ENCODE assay signal across 10 cellular contexts in genomic region chr9:121405899-121406298, GRCh38. TPM values are rescaled to one million over a fixed set of nuclear protein-coding genes. Genes with fewer than 3 reads are reported as not detected.
"Had no signal": no experiment of that assay in that cellular context is flagged by ENCODE, and none has a peak within 500 bp of the region (broad histone marks: within the 10 kb centered on the region; RNA-seq: fewer than 3 reads in every experiment).

No MANE protein-coding gene starts in this region.

- H3K36me3 Mint-ChIP-seq: IgD-negative memory B cell had no signal

- H3K4me3 Mint-ChIP-seq: IgD-negative memory B cell had no signal

- FAIRE-seq: HepG2, HTR-8/SVneo had no signal

- H3K4me2 ChIP-seq: KMS-11 had no signal

- H3K4me1 Mint-ChIP-seq: IgD-negative memory B cell had no signal

- H3K27me3 Mint-ChIP-seq: IgD-negative memory B cell had no signal

- DNase-seq: IMR-90, Karpas-422, KBM-7, KG1 had no signal

- ATAC-seq: HepG2 had no signal

- H3K9ac ChIP-seq: KMS-11 had no signal

- H3K27ac ChIP-seq: HL-60, KMS-11 had no signal

RNA-seq across cellular contexts. Expression of gene STOM, which starts 35.8 kb away (rescaled TPM):
- total RNA-seq: HT-29 had no signal
